9 cellular contexts compared by ENCODE assay signal in genomic region chr10:58072634-58073033, GRCh38.
"Had no signal": no experiment of that assay in that cellular context is flagged by ENCODE, and none has a peak within 500 bp of the region (broad histone marks: within the 10 kb centered on the region; RNA-seq: fewer than 3 reads in every experiment).

No MANE protein-coding gene starts in this region.

- H3K27ac ChIP-seq: GM23248 had no signal

- ATAC-seq: GM23338, HCT116 had no signal

- DNase-seq: GM23248, GOT3, H7, H9, HCEC 1CT, HFFc6 had no signal

- H2AFZ ChIP-seq: GM23248, GM23338 had no signal

- H3K36me3 ChIP-seq: HAP-1 had no signal

- H3K9me3 ChIP-seq: HAP-1 had no signal

- H3K4me2 ChIP-seq: GM23338 had no signal

- H3K9ac ChIP-seq: GM23248 had no signal

- H3K4me3 ChIP-seq: GM23248, GM23338, HAP-1 had no signal

- H3K4me1 ChIP-seq: HAP-1 had no signal
